In genomic region chr22:27573280-27573711, GRCh38 we compare ENCODE assay signal across 30 cellular contexts.
DNase-seq lines count a peak whose midpoint lies in the region; ATAC-seq and TF ChIP-seq lines count a peak whose summit lies in the region.
"Had no signal": no experiment of that assay in that cellular context is flagged by ENCODE, and none has a peak within 500 bp of the region (broad histone marks: within the 10 kb centered on the region; RNA-seq: fewer than 3 reads in every experiment).

No MANE protein-coding gene starts in this region.

- H3K4me1 Mint-ChIP-seq in chondrocyte (ENCODE audit: low read depth) (peaks cover 60% of the 10 kb centered on the region), mesothelial cell of epicardium (peaks cover 51% of the 10 kb centered on the region), type B pancreatic cell (ENCODE audit: unreplicated experiment) (peaks cover 54% of the 10 kb centered on the region)
- no peaks in the 10 kb centered on the region for H3K4me1 Mint-ChIP-seq in activated naive CD8-positive, alpha-beta T cell treated with anti-CD3 and anti-CD28 coated beads for 36 hours
- H3K4me1 Mint-ChIP-seq: activated CD4-positive, alpha-beta T cell treated with anti-CD3 and anti-CD28 coated beads for 36 hours; stimulated activated effector memory CD8-positive, alpha-beta T cell treated with anti-CD3 and anti-CD28 coated beads, Interleukin-12 subunit alpha, Interleukin-12 subunit beta, amount 100 ng/mL, for 72 hours had no signal

- peak overlapping the region; percentile 12 for H3K4me3 Mint-ChIP-seq in chondrocyte (ENCODE audit: unreplicated experiment)
- peak overlapping the region; percentile 51 for H3K4me3 Mint-ChIP-seq in mesothelial cell of epicardium
- H3K4me3 Mint-ChIP-seq in type B pancreatic cell, result peak overlapping the region; percentile 77
- no peak overlapping the region for H3K4me3 Mint-ChIP-seq in activated naive CD8-positive, alpha-beta T cell treated with anti-CD3 and anti-CD28 coated beads for 36 hours
- H3K4me3 Mint-ChIP-seq: activated CD4-positive, alpha-beta T cell treated with anti-CD3 and anti-CD28 coated beads for 36 hours; activated CD8-positive, alpha-beta T cell treated with anti-CD3 and anti-CD28 coated beads for 36 hours; activated T-helper 1 cell treated with anti-CD3 and anti-CD28 coated beads, Interleukin-12 subunit alpha, Interleukin-12 subunit beta, Interleukin-2, Interleukin-4 antibody, amounts not matched to agents 30 ng/mL and 10 ng/mL and 1 ng/mL, durations not matched to agents 14 hours and 24 hours and 36 hours; stimulated activated effector memory CD8-positive, alpha-beta T cell treated with anti-CD3 and anti-CD28 coated beads, Interleukin-12 subunit alpha, Interleukin-12 subunit beta, amount 100 ng/mL, for 72 hours had no signal

- H3K27ac Mint-ChIP-seq in chondrocyte (ENCODE audit: unreplicated experiment) (no peak overlapping the region), mesothelial cell of epicardium (peak overlapping the region; percentile 61), type B pancreatic cell (peak overlapping the region; percentile 46)
- no peak overlapping the region for H3K27ac Mint-ChIP-seq in activated naive CD8-positive, alpha-beta T cell treated with anti-CD3 and anti-CD28 coated beads for 36 hours
- H3K27ac Mint-ChIP-seq: activated CD4-positive, alpha-beta T cell treated with anti-CD3 and anti-CD28 coated beads for 36 hours; activated CD8-positive, alpha-beta T cell treated with anti-CD3 and anti-CD28 coated beads for 36 hours; activated T-helper 1 cell treated with anti-CD3 and anti-CD28 coated beads, Interleukin-12 subunit alpha, Interleukin-12 subunit beta, Interleukin-2, Interleukin-4 antibody, amounts not matched to agents 30 ng/mL and 10 ng/mL and 1 ng/mL, durations not matched to agents 14 hours and 24 hours and 36 hours; progenitor cell of endocrine pancreas; stimulated activated effector memory CD8-positive, alpha-beta T cell treated with anti-CD3 and anti-CD28 coated beads, Interleukin-12 subunit alpha, Interleukin-12 subunit beta, amount 100 ng/mL, for 72 hours had no signal

- no peak for ATAC-seq in left colon
- ATAC-seq: activated CD4-positive, alpha-beta T cell treated with anti-CD3 and anti-CD28 coated beads for 36 hours; activated CD8-positive, alpha-beta T cell treated with anti-CD3 and anti-CD28 coated beads for 36 hours; gastrocnemius medialis; left lobe of liver; stimulated activated effector memory CD8-positive, alpha-beta T cell treated with anti-CD3 and anti-CD28 coated beads, Interleukin-12 subunit alpha, Interleukin-12 subunit beta, amount 100 ng/mL, for 72 hours had no signal

- in situ Hi-C loops in GM13976 (cut with MboI; ENCODE audit: low sequenced_read_pairs, unreplicated experiment), result no loop called here

- TF ChIP-seq CTCF in chondrocyte (IDR thresholded peaks at IDR 0.05) (no peak), mesothelial cell of epicardium (IDR thresholded peaks at IDR 0.05; ENCODE audit: unreplicated experiment) (no peak), type B pancreatic cell (conservative IDR thresholded peaks at IDR 0.05) (peak; percentile 39), GM13976 (IDR thresholded peaks at IDR 0.05; ENCODE audit: borderline replicate concordance, control extremely low read depth, extremely low read depth, insufficient read depth, missing control alignments) (no peak)

- H3K27me3 Mint-ChIP-seq in chondrocyte (ENCODE audit: low read depth) (no peaks in the 10 kb centered on the region), mesothelial cell of epicardium (ENCODE audit: low read depth) (peaks cover 23% of the 10 kb centered on the region), type B pancreatic cell (peaks cover 36% of the 10 kb centered on the region)
- peaks cover 29% of the 10 kb centered on the region for H3K27me3 Mint-ChIP-seq in activated naive CD8-positive, alpha-beta T cell treated with anti-CD3 and anti-CD28 coated beads for 36 hours

- H3K9me3 Mint-ChIP-seq in chondrocyte (ENCODE audit: low read depth) (peaks cover 5% of the 10 kb centered on the region), mesothelial cell of epicardium (peaks cover 4% of the 10 kb centered on the region), type B pancreatic cell (peaks cover 5% of the 10 kb centered on the region)
- no peaks in the 10 kb centered on the region for H3K9me3 Mint-ChIP-seq in activated naive CD8-positive, alpha-beta T cell treated with anti-CD3 and anti-CD28 coated beads for 36 hours
- H3K9me3 Mint-ChIP-seq: activated CD8-positive, alpha-beta T cell treated with anti-CD3 and anti-CD28 coated beads for 36 hours; activated T-helper 1 cell treated with anti-CD3 and anti-CD28 coated beads, Interleukin-12 subunit alpha, Interleukin-12 subunit beta, Interleukin-2, Interleukin-4 antibody, amounts not matched to agents 30 ng/mL and 10 ng/mL and 1 ng/mL, durations not matched to agents 14 hours and 24 hours and 36 hours; stimulated activated effector memory CD8-positive, alpha-beta T cell treated with anti-CD3 and anti-CD28 coated beads, Interleukin-12 subunit alpha, Interleukin-12 subunit beta, amount 100 ng/mL, for 72 hours had no signal

- DNase-seq in NCI-H1092 treated with DMSO at 0.1 percent for 48 hours (lab: John Stamatoyannopoulos, UW), result peak; percentile 9
- no peak for DNase-seq in NCI-H1092 (lab: John Stamatoyannopoulos, UW)
- DNase-seq in chondrocyte (ENCODE audit: low spot score), result no peak
- no peak for DNase-seq in mesothelial cell of epicardium (ENCODE audit: low spot score in 2 of 2, unreplicated experiment in 2 of 2)
- DNase-seq in type B pancreatic cell (ENCODE audit: extremely low spot score, unreplicated experiment), result no peak
- DNase-seq in activated naive CD8-positive, alpha-beta T cell treated with anti-CD3 and anti-CD28 coated beads for 36 hours, result no peak
- no peak for DNase-seq in GM13976 (ENCODE audit: low spot score)
- DNase-seq in left colon, result no peak
- DNase-seq: 8988T; activated CD4-positive, alpha-beta T cell treated with anti-CD3 and anti-CD28 coated beads for 36 hours; activated CD8-positive, alpha-beta memory T cell treated with anti-CD3 and anti-CD28 coated beads, Interleukin-2, amount 50 U/mL, for 48 hours; activated CD8-positive, alpha-beta T cell treated with anti-CD3 and anti-CD28 coated beads for 36 hours; activated naive CD4-positive, alpha-beta T cell treated with Interleukin-2 at 50 U/mL for 16 hours; adrenal gland; brain microvascular endothelial cell; C1 segment of cervical spinal cord; COR-L47; DMS79 treated with DMSO at 0.1 percent for 48 hours; gastrocnemius medialis; hippocampal formation; MM.1S; NCI-H2029; NCI-H774; stimulated activated CD4-positive, alpha-beta T cell treated with anti-CD3 and anti-CD28 coated beads, Interleukin-15, amount 100 ng/mL, for 24 hours; T-helper 9 cell; transverse colon had no signal

- intact Hi-C loops in left colon (cut with DNase I, micrococcal nuclease), result no loop called here

- H3K36me3 Mint-ChIP-seq in chondrocyte (ENCODE audit: low read depth), result peaks cover 4% of the 10 kb centered on the region
- no peaks in the 10 kb centered on the region for H3K36me3 Mint-ChIP-seq in mesothelial cell of epicardium
- H3K36me3 Mint-ChIP-seq in type B pancreatic cell, result no peaks in the 10 kb centered on the region
- H3K36me3 Mint-ChIP-seq in activated naive CD8-positive, alpha-beta T cell treated with anti-CD3 and anti-CD28 coated beads for 36 hours, result no peaks in the 10 kb centered on the region
- H3K36me3 Mint-ChIP-seq: stimulated activated effector memory CD8-positive, alpha-beta T cell treated with anti-CD3 and anti-CD28 coated beads, Interleukin-12 subunit alpha, Interleukin-12 subunit beta, amount 100 ng/mL, for 72 hours had no signal

Comparison
In these comparisons a context has a peak if more than half of its experiments do, and no peak if none do; other contexts are left out.
1. H3K27ac Mint-ChIP-seq: peak in mesothelial cell of epicardium (single experiment) and type B pancreatic cell (single experiment); none in chondrocyte (single experiment) and activated naive CD8-positive, alpha-beta T cell treated with anti-CD3 and anti-CD28 coated beads for 36 hours (single experiment).